ENCODE assay signal across 21 cellular contexts in genomic region chr2:17590342-17590911, GRCh38. TPM values are rescaled to one million over a fixed set of nuclear protein-coding genes. Genes with fewer than 3 reads are reported as not detected.
"Had no signal": no experiment of that assay in that cellular context is flagged by ENCODE, and none has a peak within 500 bp of the region (broad histone marks: within the 10 kb centered on the region; RNA-seq: fewer than 3 reads in every experiment).

No MANE protein-coding gene starts in this region.

- H3K27ac ChIP-seq: gastrocnemius medialis, heart left ventricle, neural progenitor cell, upper lobe of left lung had no signal

- H3K27me3 ChIP-seq: gastrocnemius medialis, heart left ventricle, neural progenitor cell, upper lobe of left lung had no signal

- H3K4me3 ChIP-seq: gastrocnemius medialis, heart left ventricle, neural progenitor cell, upper lobe of left lung had no signal

- DNase-seq: activated CD4-positive, alpha-beta T cell treated with anti-CD3 and anti-CD28 coated beads, Interleukin-2, amount 10 ng/mL, durations not matched to agents 7 days and 5 days; activated CD8-positive, alpha-beta memory T cell treated with anti-CD3 and anti-CD28 coated beads, Interleukin-2, amount 50 U/mL, for 4 hours; activated effector memory CD4-positive, alpha-beta T cell treated with Interleukin-2 at 50 U/mL for 16 hours; activated naive CD4-positive, alpha-beta T cell treated with anti-CD3 and anti-CD28 coated beads, Interleukin-2, amount 10 ng/mL, durations not matched to agents 7 days and 5 days; activated T-cell treated with anti-CD3 and anti-CD28 coated beads, Interleukin-2, amount 50 U/mL, for 48 hours; aorta; cerebellar nuclear complex; effector memory CD8-positive, alpha-beta T cell; gastrocnemius medialis; heart left ventricle; left cardiac atrium; mesendoderm; naive thymus-derived CD4-positive, alpha-beta T cell; right cardiac atrium; small intestine; stimulated activated CD4-positive, alpha-beta T cell treated with anti-CD3 and anti-CD28 coated beads, Interleukin-15, amount 100 ng/mL, for 24 hours; stimulated activated CD4-positive, alpha-beta T cell treated with anti-CD3 and anti-CD28 coated beads, Interleukin-2, amount 100 ng/mL, for 48 hours; stimulated activated naive CD8-positive, alpha-beta T cell treated with anti-CD3 and anti-CD28 coated beads, Interleukin-15, amount 100 ng/mL, for 72 hours; upper lobe of left lung had no signal

- ATAC-seq: activated CD4-positive, CD25-positive, alpha-beta regulatory T cell treated with anti-CD3 and anti-CD28 coated beads, Interleukin-2, amount 50 U/mL, for 24 hours; effector memory CD8-positive, alpha-beta T cell; gastrocnemius medialis; heart left ventricle; left cardiac atrium; naive thymus-derived CD4-positive, alpha-beta T cell; right cardiac atrium; stimulated activated naive CD8-positive, alpha-beta T cell treated with anti-CD3 and anti-CD28 coated beads, Interleukin-15, amount 100 ng/mL, for 72 hours had no signal

- H3K36me3 ChIP-seq: gastrocnemius medialis, heart left ventricle, neural progenitor cell, upper lobe of left lung had no signal

- H3K4me1 ChIP-seq: gastrocnemius medialis had no signal

- H3K9me3 ChIP-seq: gastrocnemius medialis, heart left ventricle, upper lobe of left lung had no signal

RNA-seq across cellular contexts. Expression of gene VSNL1, which starts 49.9 kb away (rescaled TPM):
- total RNA-seq: activated CD4-positive, alpha-beta T cell treated with anti-CD3 and anti-CD28 coated beads, Interleukin-2, amount 10 ng/mL, durations not matched to agents 7 days and 5 days; aorta; gastrocnemius medialis; naive thymus-derived CD4-positive, alpha-beta T cell had no signal
